ENCODE assay signal across 8 cellular contexts in the genomic region with DNA sequence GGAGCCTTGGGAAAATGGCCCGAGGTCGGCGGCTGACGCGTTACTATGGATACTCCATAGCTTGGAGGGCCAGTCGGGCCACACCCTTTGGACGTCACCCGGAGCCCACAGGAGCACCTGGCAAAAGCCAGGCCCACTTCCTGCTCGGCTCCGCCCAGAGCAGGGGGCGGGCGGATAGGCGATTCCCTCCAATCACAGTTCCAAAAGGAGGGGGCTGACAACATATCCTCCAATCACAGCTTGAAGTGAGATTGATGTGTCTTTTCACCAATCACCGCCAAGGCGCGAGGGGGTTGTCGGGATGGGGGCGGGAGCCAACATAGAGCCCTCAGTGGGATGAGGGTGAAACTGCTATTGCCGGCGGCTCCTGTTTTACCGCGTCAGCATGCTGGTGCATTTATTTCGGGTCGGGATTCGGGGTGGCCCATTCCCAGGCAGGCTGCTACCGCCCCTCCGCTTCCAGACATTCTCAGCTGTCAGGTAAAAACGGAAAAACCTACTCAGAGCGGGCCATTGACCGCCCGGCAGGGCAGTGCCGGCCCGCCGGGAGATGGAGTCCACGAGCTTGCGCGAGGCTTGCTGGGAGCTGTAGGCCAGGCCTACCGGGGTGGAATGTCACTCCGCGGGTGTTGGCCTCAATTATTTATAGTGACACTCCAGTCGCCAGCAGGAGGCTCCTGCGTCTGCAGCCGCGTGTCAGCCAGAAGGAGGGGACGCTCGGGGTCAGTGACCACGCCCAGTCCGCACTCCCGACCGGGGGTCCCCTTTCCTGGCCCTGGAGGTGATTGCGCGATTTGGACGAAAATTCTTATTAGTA.
DNase-seq lines count a peak whose midpoint lies in the region; ATAC-seq lines count a peak whose summit lies in the region.

A gene (plus strand): TSS at position 320 of the 817 bp plus-strand sequence. CDS start 66 bp downstream, at position 386.

- peak within 1 kb of the TSS; percentile 93 for H3K27ac Mint-ChIP-seq in central memory CD8-positive, alpha-beta T cell (ENCODE audit: low read depth)

- no peaks in the 10 kb centered on the region for H3K27me3 Mint-ChIP-seq in central memory CD8-positive, alpha-beta T cell

- DNase-seq in AML-193 (lab: John Stamatoyannopoulos, UW): peak; percentile 93 to 95
- peak; percentile 95 to 99 for DNase-seq in NCI-H446 (lab: John Stamatoyannopoulos, UW)
- peak; percentile 97 for DNase-seq in activated CD4-positive, CD25-positive, alpha-beta regulatory T cell treated with anti-CD3 and anti-CD28 coated beads, Interleukin-2, amount 50 U/mL, for 16 hours (ENCODE audit: low read depth, low spot score)
- peak; percentile 97 to 99 for DNase-seq in central memory CD8-positive, alpha-beta T cell (ENCODE audit: low spot score in 2 of 2)
- peak; percentile 99 for DNase-seq in inferior parietal cortex (ENCODE audit: extremely low spot score)
- peak; percentile 95 to 98 for DNase-seq in stimulated activated CD4-positive, alpha-beta T cell treated with anti-CD3 and anti-CD28 coated beads, Interleukin-12 subunit alpha, Interleukin-12 subunit beta, amount 100 ng/mL, for 24 hours (ENCODE audit: low read depth in 2 of 2)

- peak within 1 kb of the TSS; percentile 85 for H3K4me3 Mint-ChIP-seq in central memory CD8-positive, alpha-beta T cell

- peaks cover 38% of the 10 kb centered on the region for H3K4me1 Mint-ChIP-seq in central memory CD8-positive, alpha-beta T cell

- ATAC-seq in GM19035 (IDR thresholded peaks at IDR 0.05; ENCODE audit: unreplicated experiment) (peak; percentile 98), HG03354 (IDR thresholded peaks at IDR 0.05; ENCODE audit: poor library complexity, severe bottlenecking, unreplicated experiment) (peak; percentile 96)
- peak; percentile 93 for ATAC-seq in central memory CD8-positive, alpha-beta T cell (replicated peaks; ENCODE audit: extremely low read depth, poor library complexity, severe bottlenecking)

- no peaks in the 10 kb centered on the region for H3K9me3 Mint-ChIP-seq in central memory CD8-positive, alpha-beta T cell

- peaks cover 9% of the 10 kb centered on the region for H3K36me3 Mint-ChIP-seq in central memory CD8-positive, alpha-beta T cell (ENCODE audit: insufficient read depth)

Comparison
In these comparisons a context has a peak if more than half of its experiments do, and no peak if none do; other contexts are left out.
1. Peak in every context shown above with its lines: DNase-seq and ATAC-seq.